20 cellular contexts compared by ENCODE assay signal in the genomic region with DNA sequence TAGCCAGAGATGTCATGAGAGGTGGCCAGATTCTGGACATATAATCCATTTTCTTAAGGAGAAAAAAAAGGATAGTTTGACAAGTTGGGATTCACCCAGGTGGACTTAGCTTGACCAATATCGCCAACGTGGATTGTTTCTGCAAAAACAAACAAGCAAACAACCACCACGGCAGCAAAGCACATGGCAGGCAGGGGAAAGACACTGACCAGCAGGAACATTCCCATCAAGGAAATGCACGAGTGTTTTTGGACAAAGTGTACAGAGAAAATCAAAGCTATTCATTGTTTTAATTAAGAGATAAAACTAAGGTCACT. TPM values are rescaled to one million over a fixed set of nuclear protein-coding genes. Genes with fewer than 3 reads are reported as not detected.
DNase-seq lines count a peak whose midpoint lies in the region; ATAC-seq and TF ChIP-seq lines count a peak whose summit lies in the region.
"Had no signal": no experiment of that assay in that cellular context is flagged by ENCODE, and none has a peak within 500 bp of the region (broad histone marks: within the 10 kb centered on the region; RNA-seq: fewer than 3 reads in every experiment).

No MANE protein-coding gene starts in this region.

- in situ Hi-C loops in GM13977 (cut with MboI; ENCODE audit: low pct_unique_long_range_greater_than_20kb, low sequenced_read_pairs, unreplicated experiment) (no loop called here), GM23248 (cut with MboI) (no loop called here)

- TF ChIP-seq CTCF in GM13977 (IDR thresholded peaks at IDR 0.05; ENCODE audit: extremely low read depth, insufficient read depth, missing control alignments) (peak; percentile 23), RWPE2 (IDR thresholded peaks at IDR 0.05; ENCODE audit: poor library complexity, severe bottlenecking) (peak; percentile 37), neural crest cell (conservative IDR thresholded peaks at IDR 0.05) (peak; percentile 25)

- DNase-seq in GM13977 (ENCODE audit: low spot score) (no peak), RWPE2 (ENCODE audit: low spot score) (no peak), neural crest cell (ENCODE audit: low read depth, low spot score) (no peak), MG63 (no peak), GM23248 (no peak)
- no peak for DNase-seq in stimulated activated CD4-positive, alpha-beta T cell treated with anti-CD3 and anti-CD28 coated beads, Interleukin-2, amount 100 ng/mL, for 24 hours

- ATAC-seq in RWPE2 (ENCODE audit: low read depth), result no peak

- H3K4me3 ChIP-seq in BLaER1 treated with 17β-estradiol and CSF1 and Interleukin-3, amounts not matched to agents 10 nM and 100 nM, result no peak overlapping the region
- H3K4me3 ChIP-seq in RWPE2 (ENCODE audit: severe bottlenecking) (no peak overlapping the region), MG63 (no peak overlapping the region), GM23248 (no peak overlapping the region)
- H3K4me3 ChIP-seq: left lung, prostate gland, transverse colon had no signal

- H3K36me3 ChIP-seq in BLaER1 treated with 17β-estradiol and CSF1 and Interleukin-3, amounts not matched to agents 10 nM and 100 nM, result peaks cover 0 to 5% (median 0%) of the 10 kb centered on the region in 11 experiments; a peak in 2 of 22 replicates
- H3K36me3 ChIP-seq in RWPE2 (ENCODE audit: low read depth), result no peaks in the 10 kb centered on the region
- H3K36me3 ChIP-seq in MG63, result no peaks in the 10 kb centered on the region
- no peaks in the 10 kb centered on the region for H3K36me3 ChIP-seq in GM23248 (ENCODE audit: low read depth)
- H3K36me3 ChIP-seq: adrenal gland, left lung, prostate gland, transverse colon had no signal

- peak overlapping the region; percentile 68 to 89 (median 77) for H3K4me2 ChIP-seq in BLaER1 treated with 17β-estradiol and CSF1 and Interleukin-3, amounts not matched to agents 10 nM and 100 nM
- no peak overlapping the region for H3K4me2 ChIP-seq in GM23248 (ENCODE audit: unreplicated experiment)
- H3K4me2 ChIP-seq: SK-N-SH had no signal

- H3K9me3 Mint-ChIP-seq in neural crest cell, result no peaks in the 10 kb centered on the region
- H3K9me3 Mint-ChIP-seq: activated T-helper 1 cell treated with anti-CD3 and anti-CD28 coated beads, Interleukin-12 subunit alpha, Interleukin-12 subunit beta, Interleukin-2, Interleukin-4 antibody, amounts not matched to agents 30 ng/mL and 10 ng/mL and 1 ng/mL, durations not matched to agents 14 hours and 24 hours and 36 hours; CD8-positive, alpha-beta memory T cell; endodermal cell had no signal

- H3K9me3 ChIP-seq in BLaER1 treated with 17β-estradiol and CSF1 and Interleukin-3, amounts not matched to agents 10 nM and 100 nM (replicated peaks in 1 of 11), result no peaks in the 10 kb centered on the region
- no peaks in the 10 kb centered on the region for H3K9me3 ChIP-seq in RWPE2 (ENCODE audit: severe bottlenecking)
- no peaks in the 10 kb centered on the region for H3K9me3 ChIP-seq in MG63
- no peaks in the 10 kb centered on the region for H3K9me3 ChIP-seq in GM23248 (ENCODE audit: low read depth)
- H3K9me3 ChIP-seq: adrenal gland, left lung, prostate gland, SK-N-SH, transverse colon had no signal

- H3K4me1 Mint-ChIP-seq in neural crest cell, result no peaks in the 10 kb centered on the region

- H3K36me3 Mint-ChIP-seq in neural crest cell (ENCODE audit: low read depth), result no peaks in the 10 kb centered on the region
- H3K36me3 Mint-ChIP-seq: CD8-positive, alpha-beta memory T cell had no signal

- peaks cover 34% of the 10 kb centered on the region for H3K27me3 Mint-ChIP-seq in neural crest cell (ENCODE audit: low read depth)

- H3K27ac ChIP-seq in BLaER1 treated with 17β-estradiol and CSF1 and Interleukin-3, amounts not matched to agents 10 nM and 100 nM, result peak overlapping the region in 1 of 11 experiments; percentile 65; a peak in 1 of 22 replicates
- H3K27ac ChIP-seq in RWPE2 (ENCODE audit: poor library complexity, severe bottlenecking) (no peak overlapping the region), GM23248 (no peak overlapping the region)
- H3K27ac ChIP-seq: adrenal gland, left lung, prostate gland had no signal

- peaks cover 28 to 76% (median 55%) of the 10 kb centered on the region in 10 experiments for H3K4me1 ChIP-seq in BLaER1 treated with 17β-estradiol and CSF1 and Interleukin-3, amounts not matched to agents 10 nM and 100 nM
- H3K4me1 ChIP-seq in RWPE2 (ENCODE audit: insufficient read depth, poor library complexity, severe bottlenecking), result no peaks in the 10 kb centered on the region
- peaks cover 16% of the 10 kb centered on the region for H3K4me1 ChIP-seq in GM23248 (ENCODE audit: insufficient read depth)
- H3K4me1 ChIP-seq: prostate gland had no signal

- H3K79me2 ChIP-seq in GM23248 (ENCODE audit: insufficient read depth), result no peaks in the 10 kb centered on the region

- H4K20me1 ChIP-seq in BLaER1 treated with 17β-estradiol and CSF1 and Interleukin-3, amounts not matched to agents 10 nM and 100 nM, result no peaks in the 10 kb centered on the region
- no peaks in the 10 kb centered on the region for H4K20me1 ChIP-seq in GM23248 (ENCODE audit: insufficient read depth)

- peak overlapping the region in 1 of 11 experiments; percentile 48; a peak in 2 of 22 replicates for H3K9ac ChIP-seq in BLaER1 treated with 17β-estradiol and CSF1 and Interleukin-3, amounts not matched to agents 10 nM and 100 nM
- H3K9ac ChIP-seq in GM23248, result no peak overlapping the region
- H3K9ac ChIP-seq: SK-N-SH had no signal

- no peak overlapping the region for H2AFZ ChIP-seq in GM23248

- H3K27me3 ChIP-seq in BLaER1 treated with 17β-estradiol and CSF1 and Interleukin-3, amounts not matched to agents 10 nM and 100 nM, result no peaks in the 10 kb centered on the region
- no peaks in the 10 kb centered on the region for H3K27me3 ChIP-seq in RWPE2 (ENCODE audit: insufficient read depth, poor library complexity, severe bottlenecking)
- 0 out of 2 replicates have a peak, but pooled peaks cover 3% of the 10 kb centered on the region for H3K27me3 ChIP-seq in MG63
- H3K27me3 ChIP-seq in GM23248 (replicated peaks; ENCODE audit: insufficient read depth), result peaks cover 35% of the 10 kb centered on the region
- H3K27me3 ChIP-seq: adrenal gland, transverse colon had no signal

- no peak overlapping the region for H3K27ac Mint-ChIP-seq in neural crest cell (ENCODE audit: unreplicated experiment)
- H3K27ac Mint-ChIP-seq: activated T-helper 1 cell treated with anti-CD3 and anti-CD28 coated beads, Interleukin-12 subunit alpha, Interleukin-12 subunit beta, Interleukin-2, Interleukin-4 antibody, amounts not matched to agents 30 ng/mL and 10 ng/mL and 1 ng/mL, durations not matched to agents 14 hours and 24 hours and 36 hours; CD8-positive, alpha-beta memory T cell; endodermal cell had no signal

- H3F3A ChIP-seq in GM23248 (ENCODE audit: insufficient read depth), result 0 out of 2 replicates have a peak, but pooled peaks cover 6% of the 10 kb centered on the region

- 44 to 59% methylated on average over 4 of the region's 4 CpGs for WGBS in GM23248 (ENCODE audit: low coverage in 1 of 2, low lambda C conversion rate in 2 of 2, missing lambda C conversion rate in 2 of 2), 2 experiments

- no peak overlapping the region for H3K4me3 Mint-ChIP-seq in neural crest cell
- H3K4me3 Mint-ChIP-seq: activated T-helper 1 cell treated with anti-CD3 and anti-CD28 coated beads, Interleukin-12 subunit alpha, Interleukin-12 subunit beta, Interleukin-2, Interleukin-4 antibody, amounts not matched to agents 30 ng/mL and 10 ng/mL and 1 ng/mL, durations not matched to agents 14 hours and 24 hours and 36 hours; CD8-positive, alpha-beta memory T cell; endodermal cell had no signal

- H3K9me2 ChIP-seq in GM23248 (ENCODE audit: insufficient read depth), result no peaks in the 10 kb centered on the region
- H3K9me2 ChIP-seq: SK-N-SH had no signal

RNA-seq across cellular contexts. Expression of gene PLA2G2C, which starts 9.1 kb away (rescaled TPM):
- not detected in 2 replicates for total RNA-seq in neural crest cell
- total RNA-seq in MG63 (2014; rRNA removed; shearing (Covaris generic); ENCODE audit: low replicate concordance), result not detected in 2 replicates
- total RNA-seq in GM23248 (2014; rRNA removed; shearing (Covaris generic)), result not detected in 2 replicates
- not detected in 2 replicates for polyA plus RNA-seq in GM23248 (2016; fragmentation: Nextera tagmentation; extraction: Ambion mirVana)
- total RNA-seq: CD8-positive, alpha-beta memory T cell; dermis blood vessel endothelial cell; endodermal cell; H7; left lung; myocyte had no signal
- polyA plus RNA-seq: CD8-positive, alpha-beta memory T cell; SK-N-SH had no signal

RNA-seq across cellular contexts. Expression of gene UBXN10, which starts 9.5 kb away (rescaled TPM):
- total RNA-seq in neural crest cell, result 1.3 and 1.4 TPM in 2 replicates
- not detected in 2 replicates for total RNA-seq in MG63 (2014; rRNA removed; shearing (Covaris generic); ENCODE audit: low replicate concordance)
- 0.11 TPM in 1 of 2 replicates, not detected in the other for total RNA-seq in GM23248 (2014; rRNA removed; shearing (Covaris generic))
- not detected in 2 replicates for polyA plus RNA-seq in GM23248 (2016; fragmentation: Nextera tagmentation; extraction: Ambion mirVana)
- total RNA-seq: dermis blood vessel endothelial cell had no signal
- polyA plus RNA-seq: SK-N-SH had no signal

RNA-seq across cellular contexts. Expression of gene PLA2G2F, which starts 56.3 kb away (rescaled TPM):
- total RNA-seq in neural crest cell, result not detected in 2 replicates
- not detected in 2 replicates for total RNA-seq in MG63 (2014; rRNA removed; shearing (Covaris generic); ENCODE audit: low replicate concordance)
- not detected in 2 replicates for total RNA-seq in GM23248 (2014; rRNA removed; shearing (Covaris generic))
- polyA plus RNA-seq in GM23248 (2016; fragmentation: Nextera tagmentation; extraction: Ambion mirVana), result not detected in 2 replicates
- total RNA-seq: activated T-helper 1 cell treated with anti-CD3 and anti-CD28 coated beads, Interleukin-12 subunit alpha, Interleukin-12 subunit beta, Interleukin-2, Interleukin-4 antibody, amounts not matched to agents 30 ng/mL and 10 ng/mL and 1 ng/mL, durations not matched to agents 14 hours and 24 hours and 36 hours; adrenal gland; CD8-positive, alpha-beta memory T cell; dermis blood vessel endothelial cell; endodermal cell; H7; left lung; mesenteric fat pad; myocyte; T-helper 1 cell treated with Interleukin-12 subunit alpha and Interleukin-12 subunit beta and Interleukin-4 antibody, amounts not matched to agents 30 ng/mL and 1 ng/mL, for 36 hours had no signal
- polyA plus RNA-seq: CD8-positive, alpha-beta memory T cell; SK-N-SH had no signal
